Comparison of ENCODE assay signal across 8 cellular contexts in genomic region chr11:95067042-95067827, GRCh38.
DNase-seq lines count a peak whose midpoint lies in the region; ATAC-seq and TF ChIP-seq lines count a peak whose summit lies in the region.

No MANE protein-coding gene starts in this region.

- ATAC-seq in HG02970 (IDR thresholded peaks at IDR 0.05; ENCODE audit: low FRiP score, unreplicated experiment): peak; percentile 72

- H3K9me3 ChIP-seq in WERI-Rb-1 (ENCODE audit: severe bottlenecking): no peaks in the 10 kb centered on the region

- DNase-seq in NCI-H748 (lab: John Stamatoyannopoulos, UW; ENCODE audit: unreplicated experiment): peak; percentile 85
- no peak for DNase-seq in NCI-H748 treated with DMSO at 0.1 percent for 48 hours (lab: John Stamatoyannopoulos, UW)
- DNase-seq in NCI-H2081 treated with DMSO at 0.1 percent for 48 hours (lab: John Stamatoyannopoulos, UW): peak; percentile 12
- peak; percentile 82 for DNase-seq in WERI-Rb-1
- DNase-seq in cardiac fibroblast (ENCODE audit: low read depth in 2 of 2): peak; percentile 73 to 82
- DNase-seq in islet precursor cell: peak; percentile 92
- DNase-seq in stimulated activated CD4-positive, alpha-beta T cell treated with anti-CD3 and anti-CD28 coated beads, Interleukin-15, amount 100 ng/mL, for 1 hour (ENCODE audit: low read depth in 1 of 2, low spot score in 1 of 2): peak; percentile 47 to 62

- H3K27ac ChIP-seq in WERI-Rb-1: peak overlapping the region; percentile 91

- H3K4me3 ChIP-seq in WERI-Rb-1 (ENCODE audit: low read depth, low read length) (peak overlapping the region; percentile 99), cardiac fibroblast (replicated peaks in 1 of 2; ENCODE audit: low read depth in 2 of 2, low read length in 2 of 2) (peak overlapping the region; percentile 79 to 81)

- TF ChIP-seq CTCF in WERI-Rb-1 (IDR thresholded peaks at IDR 0.05; ENCODE audit: low read depth, low read length): peak; percentile 52
- TF ChIP-seq CTCF in cardiac fibroblast (IDR thresholded peaks at IDR 0.05; ENCODE audit: low read depth, low read length): peak; percentile 52

- peaks cover 4% of the 10 kb centered on the region; the same call in 1 of the 2 replicates for H3K36me3 ChIP-seq in WERI-Rb-1

- no peaks in the 10 kb centered on the region for H3K27me3 ChIP-seq in WERI-Rb-1 (ENCODE audit: insufficient read depth, low read depth, severe bottlenecking)
